ENCODE assay signal across 11 cellular contexts in the genomic region with DNA sequence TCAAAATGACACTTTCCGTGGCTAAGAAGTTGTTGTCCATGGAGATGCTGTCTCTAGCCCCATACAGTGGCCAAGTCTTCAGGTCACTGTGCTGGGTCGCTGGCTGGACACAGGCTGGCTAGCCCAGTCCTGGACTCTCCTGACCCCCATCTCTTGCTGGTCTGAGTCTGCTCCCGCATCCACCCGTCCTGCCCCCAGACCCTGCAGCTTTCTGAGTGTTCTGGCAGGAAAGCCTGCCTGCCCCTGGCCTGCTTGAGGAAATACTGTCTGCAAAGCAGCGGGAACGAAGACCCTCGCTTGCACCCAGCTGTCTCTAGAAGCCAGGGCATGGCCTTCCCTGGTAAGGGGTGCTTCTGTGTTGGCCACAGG. TPM values are rescaled to one million over a fixed set of nuclear protein-coding genes. Genes with fewer than 3 reads are reported as not detected.
A peak's percentile ranks its signal among the peaks of the same experiment; 100 is the strongest.
DNase-seq lines count a peak whose midpoint lies in the region; ATAC-seq and TF ChIP-seq lines count a peak whose summit lies in the region.
"Had no signal": no experiment of that assay in that cellular context is flagged by ENCODE, and none has a peak within 500 bp of the region (broad histone marks: within the 10 kb centered on the region; RNA-seq: fewer than 3 reads in every experiment).

No MANE protein-coding gene starts in this region.

- TF ChIP-seq RAD21 in SK-N-SH (IDR thresholded peaks at IDR 0.05; ENCODE audit: low read length): no peak

- POLR2A ChIA-PET in SK-N-SH (lab: Yijun Ruan, JAX): no interaction called here

- H3K9ac ChIP-seq in SK-N-SH: peak overlapping the region; percentile 52

- no peak for DNase-seq in SK-N-SH
- no peak for DNase-seq in breast epithelium (ENCODE audit: low spot score in 2 of 2)
- no peak for DNase-seq in lower lobe of right lung
- no peak for DNase-seq in tibial nerve (ENCODE audit: low spot score in 2 of 2)
- no peak for DNase-seq in SHP77 treated with DMSO at 0.1 percent for 48 hours (lab: John Stamatoyannopoulos, UW)
- DNase-seq in GF-D8 (lab: John Stamatoyannopoulos, UW): no peak
- DNase-seq: NCI-H1105 treated with DMSO at 0.1 percent for 48 hours had no signal

- H3K9me2 ChIP-seq in SK-N-SH: no peaks in the 10 kb centered on the region

- TF ChIP-seq CTCF in SK-N-SH (IDR thresholded peaks at IDR 0.05) (no peak), breast epithelium (IDR thresholded peaks at IDR 0.05) (no peak), lower lobe of right lung (IDR thresholded peaks at IDR 0.05) (no peak), tibial nerve (IDR thresholded peaks at IDR 0.05) (no peak)

- H3K27me3 ChIP-seq in SK-N-SH (ENCODE audit: insufficient read depth) (no peaks in the 10 kb centered on the region), breast epithelium (peaks cover 0 to 7% of the 10 kb centered on the region in 2 donors), lower lobe of right lung (ENCODE audit: low read depth) (peaks cover 13% of the 10 kb centered on the region), tibial nerve (peaks cover 0 to 2% of the 10 kb centered on the region in 2 donors)

- H3F3A ChIP-seq in SK-N-SH (replicated peaks; ENCODE audit: insufficient read depth): peaks cover 27% of the 10 kb centered on the region

- intact Hi-C loops in breast epithelium (cut with DNase I; ENCODE audit: low total_unique reads): no loop called here
- intact Hi-C loops in lower lobe of right lung (cut with DNase I): no loop called here

- no peaks in the 10 kb centered on the region for H4K20me1 ChIP-seq in SK-N-SH (ENCODE audit: insufficient read depth)

- H3K36me3 ChIP-seq in SK-N-SH (replicated peaks in 1 of 2; ENCODE audit: control insufficient read depth in 1 of 2, insufficient read depth in 2 of 2, low read length in 1 of 2) (peaks cover 0 to 3% of the 10 kb centered on the region in 2 experiments), breast epithelium (no peaks in the 10 kb centered on the region), lower lobe of right lung (no peaks in the 10 kb centered on the region), tibial nerve (no peaks in the 10 kb centered on the region)
- H3K36me3 ChIP-seq: right lobe of liver had no signal

- H3K4me1 ChIP-seq in SK-N-SH (ENCODE audit: control insufficient read depth in 1 of 2, insufficient read depth in 2 of 2, low read depth in 1 of 2, low read length in 1 of 2) (peaks cover 22 to 45% of the 10 kb centered on the region in 2 experiments), breast epithelium (no peaks in the 10 kb centered on the region), lower lobe of right lung (peaks cover 26% of the 10 kb centered on the region), tibial nerve (peaks cover 0 to 16% (median 8%) of the 10 kb centered on the region in 4 donors)

- TF ChIP-seq EP300 in SK-N-SH (IDR thresholded peaks at IDR 0.05; ENCODE audit: borderline replicate concordance in 1 of 2, low read depth in 1 of 2, low read length in 1 of 2): no peak
- TF ChIP-seq EP300 in tibial nerve (IDR thresholded peaks at IDR 0.05): no peak

- no peak for ATAC-seq in SK-N-SH treated with all-trans-retinoic acid at 6 μM for 48 hours
- no peak for ATAC-seq in lower lobe of right lung
- no peak for ATAC-seq in HG02571 (IDR thresholded peaks at IDR 0.05; ENCODE audit: unreplicated experiment)

- H3K4me3 ChIP-seq in SK-N-SH (ENCODE audit: low read depth in 2 of 2, low read length in 1 of 2) (peak overlapping the region; percentile 53 to 76), breast epithelium (peak overlapping the region; percentile 39 to 62 (median 51)), lower lobe of right lung (peak overlapping the region; percentile 52), tibial nerve (peak overlapping the region in 3 of 4 donors; percentile 19 to 52 (median 37))

- CTCF ChIA-PET in SK-N-SH (lab: Yijun Ruan, JAX): interaction anchor here (1.3 to 10.6 kb wide), 2 partner anchors 11 to 53 kb away, joined by 4 to 148 read pairs; no protein-coding TSS in a partner anchor

- peaks cover 59% of the 10 kb centered on the region for H3K79me2 ChIP-seq in SK-N-SH (ENCODE audit: insufficient read depth)

- H3K27ac ChIP-seq in SK-N-SH (ENCODE audit: low read depth in 2 of 2, low read length in 1 of 2) (no peak overlapping the region), breast epithelium (no peak overlapping the region), lower lobe of right lung (no peak overlapping the region), tibial nerve (no peak overlapping the region)
- H3K27ac ChIP-seq: 22Rv1, right lobe of liver had no signal

- no peak overlapping the region for H2AFZ ChIP-seq in SK-N-SH (ENCODE audit: low read depth)

- TF ChIP-seq POLR2A in breast epithelium (IDR thresholded peaks at IDR 0.05) (no peak), tibial nerve (IDR thresholded peaks at IDR 0.05) (no peak)

- H3K4me2 ChIP-seq in SK-N-SH: peak overlapping the region; percentile 92

- 90% methylated on average over 7 of the region's 7 CpGs for WGBS in SK-N-SH (ENCODE audit: low lambda C conversion rate)
- WGBS in tibial nerve, 2 donors: 62 to 76% methylated on average over 7 of the region's 7 CpGs

- H3K9me3 ChIP-seq in SK-N-SH: no peaks in the 10 kb centered on the region
- H3K9me3 ChIP-seq in breast epithelium: no peaks in the 10 kb centered on the region
- H3K9me3 ChIP-seq in lower lobe of right lung: no peaks in the 10 kb centered on the region
- H3K9me3 ChIP-seq in tibial nerve: no peaks in the 10 kb centered on the region
- H3K9me3 ChIP-seq: right lobe of liver had no signal

TF ChIP-seq in SK-N-SH, 30 proteins besides CTCF, POLR2A, EP300 and RAD21 (continues in another document):
- no peak for TF ChIP-seq ELF1 (IDR thresholded peaks at IDR 0.05)
- TF ChIP-seq EZH2phosphoT487 (IDR thresholded peaks at IDR 0.05; ENCODE audit: borderline replicate concordance, low read depth): no peak
- TF ChIP-seq FOXM1 (IDR thresholded peaks at IDR 0.05; ENCODE audit: low read depth): no peak
- TF ChIP-seq POLR2AphosphoS5 (IDR thresholded peaks at IDR 0.05; ENCODE audit: low read depth, low read length): no peak
- no peak for TF ChIP-seq SIN3A (IDR thresholded peaks at IDR 0.05; ENCODE audit: borderline replicate concordance, low read depth, low read length)
- no peak for TF ChIP-seq FOSL2 (IDR thresholded peaks at IDR 0.05; ENCODE audit: borderline replicate concordance, low read depth)
- no peak for TF ChIP-seq JUND (IDR thresholded peaks at IDR 0.05)
- no peak for TF ChIP-seq FOXJ3 (CRISPR knock-in tag; IDR thresholded peaks at IDR 0.05)
- TF ChIP-seq, protein P1, sequence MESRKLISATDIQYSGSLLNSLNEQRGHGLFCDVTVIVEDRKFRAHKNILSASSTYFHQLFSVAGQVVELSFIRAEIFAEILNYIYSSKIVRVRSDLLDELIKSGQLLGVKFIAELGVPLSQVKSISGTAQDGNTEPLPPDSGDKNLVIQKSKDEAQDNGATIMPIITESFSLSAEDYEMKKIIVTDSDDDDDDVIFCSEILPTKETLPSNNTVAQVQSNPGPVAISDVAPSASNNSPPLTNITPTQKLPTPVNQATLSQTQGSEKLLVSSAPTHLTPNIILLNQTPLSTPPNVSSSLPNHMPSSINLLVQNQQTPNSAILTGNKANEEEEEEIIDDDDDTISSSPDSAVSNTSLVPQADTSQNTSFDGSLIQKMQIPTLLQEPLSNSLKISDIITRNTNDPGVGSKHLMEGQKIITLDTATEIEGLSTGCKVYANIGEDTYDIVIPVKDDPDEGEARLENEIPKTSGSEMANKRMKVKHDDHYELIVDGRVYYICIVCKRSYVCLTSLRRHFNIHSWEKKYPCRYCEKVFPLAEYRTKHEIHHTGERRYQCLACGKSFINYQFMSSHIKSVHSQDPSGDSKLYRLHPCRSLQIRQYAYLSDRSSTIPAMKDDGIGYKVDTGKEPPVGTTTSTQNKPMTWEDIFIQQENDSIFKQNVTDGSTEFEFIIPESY (IDR thresholded peaks at IDR 0.05; ENCODE audit: borderline replicate concordance, low read depth): no peak
- TF ChIP-seq TCF12 (IDR thresholded peaks at IDR 0.05): no peak
- no peak for TF ChIP-seq RCOR1 (IDR thresholded peaks at IDR 0.05; ENCODE audit: low read length)

TF ChIP-seq in SK-N-SH treated with all-trans-retinoic acid at 6 μM for 48 hours, 23 proteins besides CTCF, POLR2A, EP300 and RAD21 (continues in another document):
- TF ChIP-seq PPARA (CRISPR knock-in tag; IDR thresholded peaks at IDR 0.05; ENCODE audit: borderline replicate concordance): no peak
- no peak for TF ChIP-seq TCF4 (CRISPR knock-in tag; IDR thresholded peaks at IDR 0.05; ENCODE audit: borderline replicate concordance)
- TF ChIP-seq RARB (CRISPR knock-in tag; IDR thresholded peaks at IDR 0.05): no peak
- no peak for TF ChIP-seq OSR1 (CRISPR knock-in tag; IDR thresholded peaks at IDR 0.05)
- TF ChIP-seq, protein P2, sequence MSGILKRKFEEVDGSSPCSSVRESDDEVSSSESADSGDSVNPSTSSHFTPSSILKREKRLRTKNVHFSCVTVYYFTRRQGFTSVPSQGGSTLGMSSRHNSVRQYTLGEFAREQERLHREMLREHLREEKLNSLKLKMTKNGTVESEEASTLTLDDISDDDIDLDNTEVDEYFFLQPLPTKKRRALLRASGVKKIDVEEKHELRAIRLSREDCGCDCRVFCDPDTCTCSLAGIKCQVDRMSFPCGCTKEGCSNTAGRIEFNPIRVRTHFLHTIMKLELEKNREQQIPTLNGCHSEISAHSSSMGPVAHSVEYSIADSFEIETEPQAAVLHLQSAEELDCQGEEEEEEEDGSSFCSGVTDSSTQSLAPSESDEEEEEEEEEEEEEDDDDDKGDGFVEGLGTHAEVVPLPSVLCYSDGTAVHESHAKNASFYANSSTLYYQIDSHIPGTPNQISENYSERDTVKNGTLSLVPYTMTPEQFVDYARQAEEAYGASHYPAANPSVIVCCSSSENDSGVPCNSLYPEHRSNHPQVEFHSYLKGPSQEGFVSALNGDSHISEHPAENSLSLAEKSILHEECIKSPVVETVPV (CRISPR knock-in tag; IDR thresholded peaks at IDR 0.05): no peak

RNA-seq across cellular contexts. Expression of a gene that starts 0.8 kb away (rescaled TPM):
- polyA plus RNA-seq in SK-N-SH (2012; rRNA removed): 12.4 and 13.8 TPM in 2 replicates
- 9.9 and 11.6 TPM in 2 replicates for polyA plus RNA-seq in SK-N-SH (2012; cell fraction: cytosol; rRNA removed)
- polyA plus RNA-seq in SK-N-SH (2012; cell fraction: nucleus; rRNA removed): 35.6 and 42.2 TPM in 2 replicates
- 1 to 10 TPM; 2.6 to 8.2 (median 4.8) TPM for total RNA-seq in breast epithelium
- total RNA-seq in lower lobe of right lung: 9.6 TPM
- total RNA-seq in tibial nerve: 10 to 100 TPM in 3 of 4 donors, 1 to 10 TPM in 1; 7.7 to 16.5 (median 14.3) TPM
